Comparison of ENCODE assay signal across 9 cellular contexts in genomic region chr12:56635539-56636117, GRCh38. TPM values are rescaled to one million over a fixed set of nuclear protein-coding genes. Genes with fewer than 3 reads are reported as not detected.
DNase-seq lines count a peak whose midpoint lies in the region; FAIRE-seq and TF ChIP-seq lines count a peak whose summit lies in the region.
"Had no signal": no experiment of that assay in that cellular context is flagged by ENCODE, and none has a peak within 500 bp of the region (broad histone marks: within the 10 kb centered on the region; RNA-seq: fewer than 3 reads in every experiment).

No MANE protein-coding gene starts in this region.

- H3K4me3 Mint-ChIP-seq in activated naive CD4-positive, alpha-beta T cell treated with anti-CD3 and anti-CD28 coated beads for 36 hours: peak overlapping the region; percentile 86
- peak overlapping the region; percentile 89 for H3K4me3 Mint-ChIP-seq in activated naive CD8-positive, alpha-beta T cell treated with anti-CD3 and anti-CD28 coated beads for 36 hours

- no peaks in the 10 kb centered on the region for H3K9me3 Mint-ChIP-seq in activated naive CD4-positive, alpha-beta T cell treated with anti-CD3 and anti-CD28 coated beads for 36 hours
- H3K9me3 Mint-ChIP-seq in activated naive CD8-positive, alpha-beta T cell treated with anti-CD3 and anti-CD28 coated beads for 36 hours: no peaks in the 10 kb centered on the region

- no peaks in the 10 kb centered on the region for H3K9me3 ChIP-seq in kidney (ENCODE audit: control insufficient read depth in 1 of 2, low read length in 2 of 2)

- intact Hi-C loops in activated naive CD4-positive, alpha-beta T cell treated with anti-CD3 and anti-CD28 coated beads for 36 hours (cut with micrococcal nuclease): loop anchor here (1.0 to 5.0 kb wide), 15 partner anchors 7 to 842 kb away; partner anchors contain the start of genes ARHGAP9, IL23A, NAB2 and NABP2
- intact Hi-C loops in kidney (cut with DNase I): no loop called here

- peaks cover 18 to 26% of the 10 kb centered on the region in 2 donors for H3K36me3 ChIP-seq in kidney (ENCODE audit: control insufficient read depth in 1 of 2, insufficient read depth in 2 of 2, low read length in 2 of 2)

- H3K4me3 ChIP-seq in kidney (ENCODE audit: low read length in 2 of 2): peak overlapping the region; percentile 56 to 88

- peaks cover 74% of the 10 kb centered on the region for H3K4me1 Mint-ChIP-seq in activated naive CD4-positive, alpha-beta T cell treated with anti-CD3 and anti-CD28 coated beads for 36 hours (ENCODE audit: low read depth)
- H3K4me1 Mint-ChIP-seq in activated naive CD8-positive, alpha-beta T cell treated with anti-CD3 and anti-CD28 coated beads for 36 hours: peaks cover 66% of the 10 kb centered on the region

- peak overlapping the region; percentile 91 for H3K27ac Mint-ChIP-seq in activated naive CD4-positive, alpha-beta T cell treated with anti-CD3 and anti-CD28 coated beads for 36 hours
- peak overlapping the region; percentile 97 for H3K27ac Mint-ChIP-seq in activated naive CD8-positive, alpha-beta T cell treated with anti-CD3 and anti-CD28 coated beads for 36 hours

- H3K27ac ChIP-seq in kidney (ENCODE audit: low read depth in 2 of 2, low read length in 2 of 2) (peak overlapping the region; percentile 89 to 97), substantia nigra (ENCODE audit: low read depth, low read length, poor library complexity, severe bottlenecking) (peak overlapping the region; percentile 95)

- FAIRE-seq in kidney (lab: Jason Lieb, UNC): no peak
- FAIRE-seq: colon had no signal

- peak overlapping the region; percentile 88 to 89 for H3K9ac ChIP-seq in kidney (ENCODE audit: low read length in 2 of 2)

- DNase-seq in activated naive CD4-positive, alpha-beta T cell treated with anti-CD3 and anti-CD28 coated beads for 36 hours: no peak
- no peak for DNase-seq in activated naive CD4-positive, alpha-beta T cell (lab: John Stamatoyannopoulos, UW)
- DNase-seq in activated naive CD8-positive, alpha-beta T cell treated with anti-CD3 and anti-CD28 coated beads for 36 hours: peak; percentile 28
- no peak for DNase-seq in kidney
- peak in 2 of 49 donors; percentile 40 to 55 for DNase-seq in substantia nigra (lab: John Stamatoyannopoulos, UW)
- no peak for DNase-seq in NCI-H1092 treated with DMSO at 0.1 percent for 48 hours (lab: John Stamatoyannopoulos, UW)
- no peak for DNase-seq in KG1 (lab: John Stamatoyannopoulos, UW)
- DNase-seq in activated CD4-positive, alpha-beta T cell treated with anti-CD3 and anti-CD28 coated beads, Interleukin-2, amount 50 U/mL, for 1 hour: no peak

- no peak for TF ChIP-seq CTCF in kidney (IDR thresholded peaks at IDR 0.05; ENCODE audit: borderline replicate concordance, extremely low read depth, insufficient read depth)

- no peaks in the 10 kb centered on the region for H3K27me3 Mint-ChIP-seq in activated naive CD4-positive, alpha-beta T cell treated with anti-CD3 and anti-CD28 coated beads for 36 hours (ENCODE audit: low read depth)
- H3K27me3 Mint-ChIP-seq in activated naive CD8-positive, alpha-beta T cell treated with anti-CD3 and anti-CD28 coated beads for 36 hours: no peaks in the 10 kb centered on the region

- H3K36me3 Mint-ChIP-seq in activated naive CD4-positive, alpha-beta T cell treated with anti-CD3 and anti-CD28 coated beads for 36 hours (ENCODE audit: low read depth): peaks cover 25% of the 10 kb centered on the region
- peaks cover 24% of the 10 kb centered on the region for H3K36me3 Mint-ChIP-seq in activated naive CD8-positive, alpha-beta T cell treated with anti-CD3 and anti-CD28 coated beads for 36 hours

- H3K4me1 ChIP-seq in kidney (ENCODE audit: control insufficient read depth in 1 of 2, insufficient read depth in 1 of 2, low read depth in 1 of 2, low read length in 2 of 2): peaks cover 22 to 39% of the 10 kb centered on the region in 2 donors

- CTCF ChIA-PET in activated naive CD4-positive, alpha-beta T cell treated with anti-CD3 and anti-CD28 coated beads for 36 hours (lab: Charles Lee): interaction anchor here (0.6 to 3.4 kb wide), 23 partner anchors 9 to 864 kb away, joined by 3 to 34 read pairs (median 5); partner anchors contain the start of genes ATP5F1B and GLS2

RNA-seq across cellular contexts. Expression of gene BAZ2A, which starts 5.5 kb away (rescaled TPM):
- 10 to 100 TPM; 78.3 to 80.0 TPM for total RNA-seq in activated naive CD4-positive, alpha-beta T cell treated with anti-CD3 and anti-CD28 coated beads for 36 hours
- total RNA-seq in activated naive CD8-positive, alpha-beta T cell treated with anti-CD3 and anti-CD28 coated beads for 36 hours: 10 to 100 TPM; 65.4 to 65.8 TPM
- 98.6 TPM for total RNA-seq in kidney
- polyA plus RNA-seq in kidney (ENCODE audit: insufficient read depth, low read depth, low replicate concordance): 10.5 TPM

RNA-seq across cellular contexts. Expression of gene ATP5F1B, which starts 10.2 kb away (rescaled TPM):
- 100 to 1,000 TPM; 854 to 863 TPM for total RNA-seq in activated naive CD4-positive, alpha-beta T cell treated with anti-CD3 and anti-CD28 coated beads for 36 hours
- total RNA-seq in activated naive CD8-positive, alpha-beta T cell treated with anti-CD3 and anti-CD28 coated beads for 36 hours: 1,000 to 10,000 TPM in 1 of 2 experiments, 100 to 1,000 TPM in 1; 996 to 1,010 TPM
- total RNA-seq in kidney: 568 TPM
- 1,584 TPM for polyA plus RNA-seq in kidney (ENCODE audit: insufficient read depth, low read depth, low replicate concordance)

RNA-seq across cellular contexts. Expression of gene PTGES3, which starts 52.5 kb away (rescaled TPM):
- total RNA-seq in activated naive CD4-positive, alpha-beta T cell treated with anti-CD3 and anti-CD28 coated beads for 36 hours: 100 to 1,000 TPM; 289 to 293 TPM
- total RNA-seq in activated naive CD8-positive, alpha-beta T cell treated with anti-CD3 and anti-CD28 coated beads for 36 hours: 100 to 1,000 TPM; 402 to 403 TPM
- total RNA-seq in kidney: 186 TPM
- 207 TPM for polyA plus RNA-seq in kidney (ENCODE audit: insufficient read depth, low read depth, low replicate concordance)
